Comparison of ENCODE assay signal across 8 cellular contexts in genomic region chr6:144343736-144344428, GRCh38. TPM values are rescaled to one million over a fixed set of nuclear protein-coding genes. Genes with fewer than 3 reads are reported as not detected.
DNase-seq lines count a peak whose midpoint lies in the region; ATAC-seq and TF ChIP-seq lines count a peak whose summit lies in the region.

No MANE protein-coding gene starts in this region.

- peak; percentile 44 for ATAC-seq in HG03103 (IDR thresholded peaks at IDR 0.05; ENCODE audit: low read depth, unreplicated experiment)
- ATAC-seq in gastroesophageal sphincter: peak; percentile 40

- H3K36me3 ChIP-seq in gastroesophageal sphincter: peaks cover 0 to 4% of the 10 kb centered on the region in 2 donors

- DNase-seq in stimulated activated CD4-positive, alpha-beta T cell treated with anti-CD3 and anti-CD28 coated beads, Interleukin-4, amount 100 ng/mL, for 24 hours: peak; percentile 32
- no peak for DNase-seq in stimulated activated CD4-positive, alpha-beta T cell treated with anti-CD3 and anti-CD28 coated beads, Interleukin-2, amount 100 ng/mL, for 48 hours
- DNase-seq in T-helper 1 cell: peak in 3 of 5 donors; percentile 28 to 80 (median 40)
- DNase-seq in stromal cell of bone marrow (ENCODE audit: low read depth): peak; percentile 13
- DNase-seq in NCI-H128 (lab: John Stamatoyannopoulos, UW; ENCODE audit: unreplicated experiment): no peak
- no peak for DNase-seq in occipital lobe (lab: John Stamatoyannopoulos, UW)

- TF ChIP-seq EP300 in gastroesophageal sphincter (IDR thresholded peaks at IDR 0.05): no peak

- H3K27me3 ChIP-seq in gastroesophageal sphincter: no peaks in the 10 kb centered on the region

- TF ChIP-seq POLR2A in gastroesophageal sphincter (IDR thresholded peaks at IDR 0.05): no peak

- 61 to 81% methylated on average over 7 to 10 of the region's 10 CpGs for WGBS in gastroesophageal sphincter (ENCODE audit: low coverage in 1 of 2), 2 donors

- peak overlapping the region in 3 of 4 donors; percentile 29 to 59 (median 38) for H3K27ac ChIP-seq in gastroesophageal sphincter

- peaks cover 0 to 72% (median 20%) of the 10 kb centered on the region in 3 donors for H3K4me1 ChIP-seq in gastroesophageal sphincter

- H3K9me3 ChIP-seq in gastroesophageal sphincter: no peaks in the 10 kb centered on the region

- TF ChIP-seq CTCF in gastroesophageal sphincter (IDR thresholded peaks at IDR 0.05): no peak

- H3K4me3 ChIP-seq in gastroesophageal sphincter: no peak overlapping the region

RNA-seq across cellular contexts. Expression of gene UTRN, which starts 58.7 kb away (rescaled TPM):
- total RNA-seq in gastroesophageal sphincter (100 to 1,000 TPM in 3 of 4 donors, 10 to 100 TPM in 1; 95.9 to 251 (median 139) TPM), occipital lobe (36.0 TPM)

Comparison
In these comparisons a context has a peak if more than half of its experiments do, and no peak if none do; other contexts are left out.
1. DNase-seq: peak in stimulated activated CD4-positive, alpha-beta T cell treated with anti-CD3 and anti-CD28 coated beads, Interleukin-4, amount 100 ng/mL, for 24 hours (single experiment), T-helper 1 cell (3 of 5) and stromal cell of bone marrow (single experiment); none in stimulated activated CD4-positive, alpha-beta T cell treated with anti-CD3 and anti-CD28 coated beads, Interleukin-2, amount 100 ng/mL, for 48 hours (0 of 2), NCI-H128 (single experiment) and occipital lobe (single experiment).